In the genomic region with DNA sequence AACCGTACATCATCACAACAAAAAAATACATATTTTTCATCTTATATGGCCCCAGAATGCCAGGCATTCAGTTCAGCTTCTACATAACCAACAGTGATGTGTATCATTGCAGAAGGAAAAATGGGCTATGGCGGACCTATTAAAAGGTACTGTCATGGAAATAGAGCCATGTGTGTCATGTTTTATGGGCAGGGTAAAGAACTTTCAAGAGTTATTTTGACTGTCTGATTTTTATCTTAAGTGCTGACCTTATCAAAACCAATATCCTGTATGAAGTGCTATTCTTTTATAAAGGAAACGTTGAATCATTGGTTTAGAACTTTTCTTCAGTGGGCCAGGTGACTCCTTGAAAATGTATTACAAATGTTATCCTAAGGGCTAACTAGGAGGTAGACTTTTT, we compare ENCODE assay signal across 21 cellular contexts. TPM values are rescaled to one million over a fixed set of nuclear protein-coding genes. Genes with fewer than 3 reads are reported as not detected.
DNase-seq lines count a peak whose midpoint lies in the region; ATAC-seq and TF ChIP-seq lines count a peak whose summit lies in the region.
"Had no signal": no experiment of that assay in that cellular context is flagged by ENCODE, and none has a peak within 500 bp of the region (broad histone marks: within the 10 kb centered on the region; RNA-seq: fewer than 3 reads in every experiment).

No MANE protein-coding gene starts in this region.

- H3K36me3 Mint-ChIP-seq in activated CD4-positive, alpha-beta T cell treated with anti-CD3 and anti-CD28 coated beads, Interleukin-2, amount 10 ng/mL, durations not matched to agents 24 days and 14 days (ENCODE audit: low read depth): peaks cover 77% of the 10 kb centered on the region
- H3K36me3 Mint-ChIP-seq in activated T-helper 1 cell treated with anti-CD3 and anti-CD28 coated beads, Interleukin-12 subunit alpha, Interleukin-12 subunit beta, Interleukin-2, Interleukin-4 antibody, amounts not matched to agents 30 ng/mL and 10 ng/mL and 1 ng/mL, durations not matched to agents 14 hours and 24 hours and 36 hours (ENCODE audit: low read depth): peaks cover 65% of the 10 kb centered on the region
- peaks cover 34 to 42% of the 10 kb centered on the region in 2 donors for H3K36me3 Mint-ChIP-seq in naive B cell

- H3K4me1 Mint-ChIP-seq in activated CD4-positive, alpha-beta T cell treated with anti-CD3 and anti-CD28 coated beads, Interleukin-2, amount 10 ng/mL, durations not matched to agents 24 days and 14 days: peaks cover 24% of the 10 kb centered on the region
- peaks cover 37% of the 10 kb centered on the region for H3K4me1 Mint-ChIP-seq in activated T-helper 1 cell treated with anti-CD3 and anti-CD28 coated beads, Interleukin-12 subunit alpha, Interleukin-12 subunit beta, Interleukin-2, Interleukin-4 antibody, amounts not matched to agents 30 ng/mL and 10 ng/mL and 1 ng/mL, durations not matched to agents 14 hours and 24 hours and 36 hours (ENCODE audit: low read depth)
- H3K4me1 Mint-ChIP-seq in naive B cell: peaks cover 33 to 52% (median 39%) of the 10 kb centered on the region in 3 donors
- H3K4me1 Mint-ChIP-seq: H9 had no signal

- H2AFZ ChIP-seq in osteoblast (ENCODE audit: low read length): no peak overlapping the region

- H3K4me1 ChIP-seq in osteoblast (ENCODE audit: insufficient read depth, low read length): peaks cover 22% of the 10 kb centered on the region

- peak overlapping the region; percentile 34 for H3K27ac Mint-ChIP-seq in activated CD4-positive, alpha-beta T cell treated with anti-CD3 and anti-CD28 coated beads, Interleukin-2, amount 10 ng/mL, durations not matched to agents 24 days and 14 days
- H3K27ac Mint-ChIP-seq in activated T-helper 1 cell treated with anti-CD3 and anti-CD28 coated beads, Interleukin-12 subunit alpha, Interleukin-12 subunit beta, Interleukin-2, Interleukin-4 antibody, amounts not matched to agents 30 ng/mL and 10 ng/mL and 1 ng/mL, durations not matched to agents 14 hours and 24 hours and 36 hours: peak overlapping the region; percentile 43
- peak overlapping the region in 1 of 6 donors; percentile 66 for H3K27ac Mint-ChIP-seq in naive B cell

- no peaks in the 10 kb centered on the region for H3K9me3 ChIP-seq in osteoblast (ENCODE audit: low read depth, low read length)
- H3K9me3 ChIP-seq: BLaER1 had no signal

- H3K4me3 Mint-ChIP-seq in activated CD4-positive, alpha-beta T cell treated with anti-CD3 and anti-CD28 coated beads, Interleukin-2, amount 10 ng/mL, durations not matched to agents 24 days and 14 days: no peak overlapping the region
- no peak overlapping the region for H3K4me3 Mint-ChIP-seq in activated T-helper 1 cell treated with anti-CD3 and anti-CD28 coated beads, Interleukin-12 subunit alpha, Interleukin-12 subunit beta, Interleukin-2, Interleukin-4 antibody, amounts not matched to agents 30 ng/mL and 10 ng/mL and 1 ng/mL, durations not matched to agents 14 hours and 24 hours and 36 hours
- peak overlapping the region in 5 of 8 donors; percentile 15 to 72 (median 42) for H3K4me3 Mint-ChIP-seq in naive B cell
- H3K4me3 Mint-ChIP-seq: CD8-positive, alpha-beta memory T cell; H9 had no signal

- TF ChIP-seq CTCF in 22Rv1 (IDR thresholded peaks at IDR 0.05): no peak
- TF ChIP-seq CTCF in osteoblast (IDR thresholded peaks at IDR 0.05; ENCODE audit: extremely low read depth, low read depth, low read length): no peak

- peaks cover 58% of the 10 kb centered on the region for H3K79me2 ChIP-seq in osteoblast (ENCODE audit: insufficient read depth, low read length)

- H3K27ac ChIP-seq in 22Rv1 (peak overlapping the region; percentile 18; the same call in 1 of the 2 replicates), osteoblast (ENCODE audit: low read depth, low read length) (no peak overlapping the region)
- H3K27ac ChIP-seq: BLaER1, HL-60, RWPE1 had no signal

- H4K20me1 ChIP-seq in osteoblast (ENCODE audit: insufficient read depth, low read length): peaks cover 39% of the 10 kb centered on the region

- peaks cover 65% of the 10 kb centered on the region for H3K36me3 ChIP-seq in osteoblast (ENCODE audit: insufficient read depth, low read length)

- ATAC-seq in naive B cell (ENCODE audit: low read depth in 2 of 2): no peak
- ATAC-seq: PC-3 had no signal

- no peak overlapping the region for H3K4me3 ChIP-seq in osteoblast (ENCODE audit: insufficient read depth, low read length)
- H3K4me3 ChIP-seq: BLaER1 had no signal

- H3K27me3 ChIP-seq in osteoblast (ENCODE audit: insufficient read depth, low read length): no peaks in the 10 kb centered on the region
- H3K27me3 ChIP-seq: BLaER1 had no signal

- H3K9me3 Mint-ChIP-seq in activated CD4-positive, alpha-beta T cell treated with anti-CD3 and anti-CD28 coated beads, Interleukin-2, amount 10 ng/mL, durations not matched to agents 24 days and 14 days: peaks cover 5% of the 10 kb centered on the region
- no peaks in the 10 kb centered on the region for H3K9me3 Mint-ChIP-seq in activated T-helper 1 cell treated with anti-CD3 and anti-CD28 coated beads, Interleukin-12 subunit alpha, Interleukin-12 subunit beta, Interleukin-2, Interleukin-4 antibody, amounts not matched to agents 30 ng/mL and 10 ng/mL and 1 ng/mL, durations not matched to agents 14 hours and 24 hours and 36 hours
- peaks cover 0 to 7% (median 0%) of the 10 kb centered on the region in 7 donors for H3K9me3 Mint-ChIP-seq in naive B cell
- H3K9me3 Mint-ChIP-seq: CD8-positive, alpha-beta memory T cell; H9 had no signal

- DNase-seq in activated CD4-positive, alpha-beta T cell treated with anti-CD3 and anti-CD28 coated beads, Interleukin-2, amount 10 ng/mL, durations not matched to agents 24 days and 14 days: no peak
- no peak for DNase-seq in activated CD4-positive, alpha-beta T cell treated with anti-CD3 and anti-CD28 coated beads, Interleukin-2, amount 50 U/mL, for 1 hour
- DNase-seq in activated T-helper 1 cell treated with anti-CD3 and anti-CD28 coated beads, Interleukin-12 subunit alpha, Interleukin-12 subunit beta, Interleukin-2, Interleukin-4 antibody, amounts not matched to agents 30 ng/mL and 10 ng/mL and 1 ng/mL, durations not matched to agents 14 hours and 24 hours and 36 hours (ENCODE audit: low spot score): no peak
- DNase-seq in naive B cell (no peak), osteoblast (ENCODE audit: insufficient read length, low spot score, missing footprints) (no peak), NOMO-1 treated with DMSO at 0.1 percent for 48 hours (lab: John Stamatoyannopoulos, UW; ENCODE audit: unreplicated experiment) (no peak)
- DNase-seq: CD8-positive, alpha-beta memory T cell; DMS53; H9; IMR-90; NCI-H1048; NCI-H1436; NCI-H1930; NCI-H226; NCI-H524; NCI-H82; PC-3 had no signal

- H3K4me2 ChIP-seq in osteoblast (ENCODE audit: insufficient read depth, low read length): no peak overlapping the region
- H3K4me2 ChIP-seq: BLaER1 had no signal

- intact Hi-C loops in activated CD4-positive, alpha-beta T cell treated with anti-CD3 and anti-CD28 coated beads, Interleukin-2, amount 10 ng/mL, durations not matched to agents 24 days and 14 days (cut with micrococcal nuclease): no loop called here
- intact Hi-C loops in activated T-helper 1 cell treated with anti-CD3 and anti-CD28 coated beads, Interleukin-12 subunit alpha, Interleukin-12 subunit beta, Interleukin-2, Interleukin-4 antibody, amounts not matched to agents 30 ng/mL and 10 ng/mL and 1 ng/mL, durations not matched to agents 14 hours and 24 hours and 36 hours (cut with micrococcal nuclease): no loop called here

- H3K27me3 Mint-ChIP-seq in activated CD4-positive, alpha-beta T cell treated with anti-CD3 and anti-CD28 coated beads, Interleukin-2, amount 10 ng/mL, durations not matched to agents 24 days and 14 days: no peaks in the 10 kb centered on the region
- no peaks in the 10 kb centered on the region for H3K27me3 Mint-ChIP-seq in activated T-helper 1 cell treated with anti-CD3 and anti-CD28 coated beads, Interleukin-12 subunit alpha, Interleukin-12 subunit beta, Interleukin-2, Interleukin-4 antibody, amounts not matched to agents 30 ng/mL and 10 ng/mL and 1 ng/mL, durations not matched to agents 14 hours and 24 hours and 36 hours (ENCODE audit: insufficient read depth)
- H3K27me3 Mint-ChIP-seq in naive B cell: no peaks in the 10 kb centered on the region
- H3K27me3 Mint-ChIP-seq: CD8-positive, alpha-beta memory T cell had no signal

RNA-seq across cellular contexts. Expression of gene ZNF507, which starts 9.9 kb away (rescaled TPM):
- 33.1 and 34.7 TPM in 2 replicates for total RNA-seq in activated CD4-positive, alpha-beta T cell treated with anti-CD3 and anti-CD28 coated beads, Interleukin-2, amount 10 ng/mL, durations not matched to agents 24 days and 14 days
- 32.4 and 34.8 TPM in 2 replicates for total RNA-seq in activated T-helper 1 cell treated with anti-CD3 and anti-CD28 coated beads, Interleukin-12 subunit alpha, Interleukin-12 subunit beta, Interleukin-2, Interleukin-4 antibody, amounts not matched to agents 30 ng/mL and 10 ng/mL and 1 ng/mL, durations not matched to agents 14 hours and 24 hours and 36 hours
- polyA plus RNA-seq in naive B cell (ENCODE audit: low read depth in 6 of 6): 10 to 100 TPM in 3 of 6 donors, 1 to 10 TPM in 2, not detected in 1; 7.0 to 12.8 (median 10.4) TPM
- total RNA-seq in osteoblast: 13.0 TPM in 2 replicates

RNA-seq across cellular contexts. Expression of gene DPY19L3, which starts 50.3 kb away (rescaled TPM):
- 19.1 and 19.5 TPM in 2 replicates for total RNA-seq in activated CD4-positive, alpha-beta T cell treated with anti-CD3 and anti-CD28 coated beads, Interleukin-2, amount 10 ng/mL, durations not matched to agents 24 days and 14 days
- total RNA-seq in activated T-helper 1 cell treated with anti-CD3 and anti-CD28 coated beads, Interleukin-12 subunit alpha, Interleukin-12 subunit beta, Interleukin-2, Interleukin-4 antibody, amounts not matched to agents 30 ng/mL and 10 ng/mL and 1 ng/mL, durations not matched to agents 14 hours and 24 hours and 36 hours: 11.9 and 16.5 TPM in 2 replicates
- polyA plus RNA-seq in naive B cell (ENCODE audit: low read depth in 6 of 6): 1 to 10 TPM; 4.4 to 9.8 (median 7.1) TPM
- total RNA-seq in osteoblast: 30.0 and 31.8 TPM in 2 replicates

Comparison
In these comparisons a context has a peak if more than half of its experiments do, and no peak if none do; other contexts are left out.
1. H3K4me3 Mint-ChIP-seq: peak in naive B cell (5 of 8); none in activated CD4-positive, alpha-beta T cell treated with anti-CD3 and anti-CD28 coated beads, Interleukin-2, amount 10 ng/mL, durations not matched to agents 24 days and 14 days (single experiment) and activated T-helper 1 cell treated with anti-CD3 and anti-CD28 coated beads, Interleukin-12 subunit alpha, Interleukin-12 subunit beta, Interleukin-2, Interleukin-4 antibody, amounts not matched to agents 30 ng/mL and 10 ng/mL and 1 ng/mL, durations not matched to agents 14 hours and 24 hours and 36 hours (single experiment).